Comparison of ENCODE assay signal across 2 cellular contexts in genomic region chr17:74210191-74211140, GRCh38.
TF ChIP-seq lines count a peak whose summit lies in the region.

No MANE protein-coding gene starts in this region.

TF ChIP-seq in HEK293T, 16 proteins besides CTCF, POLR2A, EP300 and RAD21 (continued from another document):
- no peak for TF ChIP-seq ZNF384 (IDR thresholded peaks at IDR 0.05)
- TF ChIP-seq ARNT (IDR thresholded peaks at IDR 0.05): no peak
- TF ChIP-seq L3MBTL2 (conservative IDR thresholded peaks at IDR 0.05): no peak
- TF ChIP-seq ELF4 (IDR thresholded peaks at IDR 0.05): peak; percentile 16
- no peak for TF ChIP-seq HDGF (IDR thresholded peaks at IDR 0.05; ENCODE audit: borderline replicate concordance)
- no peak for TF ChIP-seq FOXK2 (IDR thresholded peaks at IDR 0.05)
TF ChIP-seq in HEK293T: peak in this region for 2.

TF ChIP-seq in PFSK-1, 5 proteins besides CTCF, POLR2A, EP300 and RAD21 (continued from another document):
- TF ChIP-seq TAF1 (IDR thresholded peaks at IDR 0.05; ENCODE audit: borderline replicate concordance, insufficient read depth, low read length) (peak; percentile 57; the same call in 1 of the 2 replicates), POLR2AphosphoS5 (IDR thresholded peaks at IDR 0.05; ENCODE audit: low read depth, low read length) (peak; percentile 56)
TF ChIP-seq in PFSK-1: peak in this region for 2.
